8 cellular contexts compared by ENCODE assay signal in genomic region chr12:128069359-128069997, GRCh38.
A peak's percentile ranks its signal among the peaks of the same experiment; 100 is the strongest.
DNase-seq lines count a peak whose midpoint lies in the region; ATAC-seq and TF ChIP-seq lines count a peak whose summit lies in the region.

No MANE protein-coding gene starts in this region.

- H3K27me3 Mint-ChIP-seq in activated CD8-positive, alpha-beta T cell treated with anti-CD3 and anti-CD28 coated beads for 36 hours: peaks cover 2% of the 10 kb centered on the region
- H3K27me3 Mint-ChIP-seq in activated T-helper 2 cell treated with anti-CD3 and anti-CD28 coated beads, Interferon-gamma antibody, Interleukin-2, Interleukin-4, amounts not matched to agents 10 μg/mL and 5 μg/mL and 100 μg/mL, durations not matched to agents 14 hours and 24 hours and 36 hours (ENCODE audit: low read depth): no peaks in the 10 kb centered on the region

- POLR2A ChIA-PET in activated CD8-positive, alpha-beta T cell treated with anti-CD3 and anti-CD28 coated beads for 36 hours (lab: Charles Lee): no interaction called here

- H3K36me3 ChIP-seq in HAP-1 (replicated peaks) (no peaks in the 10 kb centered on the region), tibial artery (no peaks in the 10 kb centered on the region)

- DNase-seq in left cardiac atrium (peak; percentile 25), Right ventricle myocardium inferior (ENCODE audit: missing footprints) (no peak), HAP-1 (ENCODE audit: low spot score in 2 of 2) (peak; percentile 8 to 34), NCI-H146 (lab: John Stamatoyannopoulos, UW) (peak; percentile 40), iPS-NIHi11 (ENCODE audit: low spot score) (peak; percentile 16), tibial artery (no peak)
- peak; percentile 50 for DNase-seq in activated CD8-positive, alpha-beta T cell treated with anti-CD3 and anti-CD28 coated beads for 36 hours
- no peak for DNase-seq in activated T-helper 2 cell treated with anti-CD3 and anti-CD28 coated beads, Interferon-gamma antibody, Interleukin-2, Interleukin-4, amounts not matched to agents 10 μg/mL and 5 μg/mL and 100 μg/mL, durations not matched to agents 14 hours and 24 hours and 36 hours (ENCODE audit: low spot score)

- CTCF ChIA-PET in activated CD8-positive, alpha-beta T cell treated with anti-CD3 and anti-CD28 coated beads for 36 hours (lab: Charles Lee): interaction anchor here (0.5 to 2.1 kb wide), 8 partner anchors 9 to 961 kb away, joined by 3 to 8 read pairs (median 3); no protein-coding TSS in a partner anchor

- intact Hi-C loops in left cardiac atrium (cut with DNase I): no loop called here
- intact Hi-C loops in Right ventricle myocardium inferior (cut with DNase I): no loop called here
- intact Hi-C loops in activated CD8-positive, alpha-beta T cell treated with anti-CD3 and anti-CD28 coated beads for 36 hours (cut with micrococcal nuclease): no loop called here
- intact Hi-C loops in tibial artery (cut with DNase I; ENCODE audit: low total_unique reads): no loop called here
- intact Hi-C loops in activated T-helper 2 cell treated with anti-CD3 and anti-CD28 coated beads, Interferon-gamma antibody, Interleukin-2, Interleukin-4, amounts not matched to agents 10 μg/mL and 5 μg/mL and 100 μg/mL, durations not matched to agents 14 hours and 24 hours and 36 hours (cut with micrococcal nuclease): no loop called here

- no peaks in the 10 kb centered on the region for H3K4me1 Mint-ChIP-seq in activated CD8-positive, alpha-beta T cell treated with anti-CD3 and anti-CD28 coated beads for 36 hours (ENCODE audit: low read depth)
- no peaks in the 10 kb centered on the region for H3K4me1 Mint-ChIP-seq in activated T-helper 2 cell treated with anti-CD3 and anti-CD28 coated beads, Interferon-gamma antibody, Interleukin-2, Interleukin-4, amounts not matched to agents 10 μg/mL and 5 μg/mL and 100 μg/mL, durations not matched to agents 14 hours and 24 hours and 36 hours (ENCODE audit: low read depth)

- ATAC-seq in left cardiac atrium (no peak), Right ventricle myocardium inferior (no peak)
- ATAC-seq in activated CD8-positive, alpha-beta T cell treated with anti-CD3 and anti-CD28 coated beads for 36 hours: no peak

- H3K27me3 ChIP-seq in HAP-1 (ENCODE audit: low read depth): no peaks in the 10 kb centered on the region
- H3K27me3 ChIP-seq in tibial artery: no peaks in the 10 kb centered on the region

- H3K4me3 Mint-ChIP-seq in activated CD8-positive, alpha-beta T cell treated with anti-CD3 and anti-CD28 coated beads for 36 hours: no peak overlapping the region
- no peak overlapping the region for H3K4me3 Mint-ChIP-seq in activated T-helper 2 cell treated with anti-CD3 and anti-CD28 coated beads, Interferon-gamma antibody, Interleukin-2, Interleukin-4, amounts not matched to agents 10 μg/mL and 5 μg/mL and 100 μg/mL, durations not matched to agents 14 hours and 24 hours and 36 hours (ENCODE audit: low read depth)

- no peaks in the 10 kb centered on the region for H3K9me3 ChIP-seq in HAP-1
- no peaks in the 10 kb centered on the region for H3K9me3 ChIP-seq in tibial artery

- TF ChIP-seq CTCF in activated CD8-positive, alpha-beta T cell treated with anti-CD3 and anti-CD28 coated beads for 36 hours (IDR thresholded peaks at IDR 0.05): peak; percentile 74
- TF ChIP-seq CTCF in tibial artery (IDR thresholded peaks at IDR 0.05): peak; percentile 58 to 71

- no peak overlapping the region for H3K27ac Mint-ChIP-seq in activated CD8-positive, alpha-beta T cell treated with anti-CD3 and anti-CD28 coated beads for 36 hours
- no peak overlapping the region for H3K27ac Mint-ChIP-seq in activated T-helper 2 cell treated with anti-CD3 and anti-CD28 coated beads, Interferon-gamma antibody, Interleukin-2, Interleukin-4, amounts not matched to agents 10 μg/mL and 5 μg/mL and 100 μg/mL, durations not matched to agents 14 hours and 24 hours and 36 hours

- peaks cover 2% of the 10 kb centered on the region for H3K9me3 Mint-ChIP-seq in activated CD8-positive, alpha-beta T cell treated with anti-CD3 and anti-CD28 coated beads for 36 hours
- H3K9me3 Mint-ChIP-seq in activated T-helper 2 cell treated with anti-CD3 and anti-CD28 coated beads, Interferon-gamma antibody, Interleukin-2, Interleukin-4, amounts not matched to agents 10 μg/mL and 5 μg/mL and 100 μg/mL, durations not matched to agents 14 hours and 24 hours and 36 hours: no peaks in the 10 kb centered on the region

- H3K4me1 ChIP-seq in HAP-1 (no peaks in the 10 kb centered on the region), tibial artery (peaks cover 0 to 11% (median 2%) of the 10 kb centered on the region in 4 donors)

- in situ Hi-C loops in HAP-1 (cut with MboI; ENCODE audit: low sequenced_read_pairs): no loop called here

- H3K27ac ChIP-seq in tibial artery: no peak overlapping the region

- no peaks in the 10 kb centered on the region for H3K36me3 Mint-ChIP-seq in activated CD8-positive, alpha-beta T cell treated with anti-CD3 and anti-CD28 coated beads for 36 hours (ENCODE audit: low read depth)
- no peaks in the 10 kb centered on the region for H3K36me3 Mint-ChIP-seq in activated T-helper 2 cell treated with anti-CD3 and anti-CD28 coated beads, Interferon-gamma antibody, Interleukin-2, Interleukin-4, amounts not matched to agents 10 μg/mL and 5 μg/mL and 100 μg/mL, durations not matched to agents 14 hours and 24 hours and 36 hours (ENCODE audit: low read depth)

- H3K4me3 ChIP-seq in HAP-1: no peak overlapping the region
- H3K4me3 ChIP-seq in tibial artery: no peak overlapping the region

Comparison
In these comparisons a context has a peak if more than half of its experiments do, and no peak if none do; other contexts are left out.
1. DNase-seq: peak in left cardiac atrium (single experiment), HAP-1 (2 of 2), NCI-H146 (single experiment), activated CD8-positive, alpha-beta T cell treated with anti-CD3 and anti-CD28 coated beads for 36 hours (single experiment) and iPS-NIHi11 (single experiment); none in Right ventricle myocardium inferior (single experiment), tibial artery (0 of 2) and activated T-helper 2 cell treated with anti-CD3 and anti-CD28 coated beads, Interferon-gamma antibody, Interleukin-2, Interleukin-4, amounts not matched to agents 10 μg/mL and 5 μg/mL and 100 μg/mL, durations not matched to agents 14 hours and 24 hours and 36 hours (single experiment).